Comparison of ENCODE assay signal across 19 cellular contexts in genomic region chr12:9163392-9163791, GRCh38. TPM values are rescaled to one million over a fixed set of nuclear protein-coding genes. Genes with fewer than 3 reads are reported as not detected.
DNase-seq lines count a peak whose midpoint lies in the region; ATAC-seq and TF ChIP-seq lines count a peak whose summit lies in the region.
"Had no signal": no experiment of that assay in that cellular context is flagged by ENCODE, and none has a peak within 500 bp of the region (broad histone marks: within the 10 kb centered on the region; RNA-seq: fewer than 3 reads in every experiment).

No MANE protein-coding gene starts in this region.

- TF ChIP-seq EP300 in Ishikawa (IDR thresholded peaks at IDR 0.05; ENCODE audit: borderline replicate concordance) = peak; percentile 40; the same call in 1 of the 2 replicates

- no peak overlapping the region for H3K4me3 ChIP-seq in ectodermal cell (ENCODE audit: insufficient read depth, low read depth, low read length)
- no peak overlapping the region for H3K4me3 ChIP-seq in SJCRH30
- no peak overlapping the region for H3K4me3 ChIP-seq in lower lobe of right lung

- TF ChIP-seq CTCF in lower lobe of right lung (IDR thresholded peaks at IDR 0.05) = no peak

- DNase-seq in left lobe of liver (ENCODE audit: low spot score) (no peak), pulmonary artery endothelial cell (ENCODE audit: low read depth, low spot score) (peak; percentile 94), SJCRH30 (no peak), lower lobe of right lung (no peak), SIG-M5 treated with dmso at 0.1 percent for 504 hours (lab: John Stamatoyannopoulos, UW; ENCODE audit: unreplicated experiment) (no peak)
- DNase-seq: CD8-positive, alpha-beta T cell; GOT3; Karpas-422; NCI-H1417; NCI-H2081; NCI-H510A treated with DMSO at 0.1 percent for 48 hours; SHP77 had no signal

- TF ChIP-seq RAD21 in Ishikawa (IDR thresholded peaks at IDR 0.05; ENCODE audit: low read depth) = no peak

- H3K27me3 ChIP-seq in ectodermal cell (ENCODE audit: control insufficient read depth, insufficient read depth, low read length, poor library complexity, severe bottlenecking) (no peaks in the 10 kb centered on the region), SJCRH30 (0 out of 2 replicates have a peak, but pooled peaks cover 5% of the 10 kb centered on the region), lower lobe of right lung (ENCODE audit: low read depth) (no peaks in the 10 kb centered on the region)

- H3K27ac ChIP-seq in ectodermal cell (ENCODE audit: insufficient read depth, low read depth, low read length, poor library complexity, severe bottlenecking) (peak overlapping the region; percentile 53), SJCRH30 (no peak overlapping the region), lower lobe of right lung (no peak overlapping the region)

- no peaks in the 10 kb centered on the region for H3K9me3 ChIP-seq in ectodermal cell (ENCODE audit: control insufficient read depth, low read length)
- H3K9me3 ChIP-seq in SJCRH30 (replicated peaks) = no peaks in the 10 kb centered on the region
- H3K9me3 ChIP-seq in lower lobe of right lung = no peaks in the 10 kb centered on the region

- H3K4me1 ChIP-seq in ectodermal cell (ENCODE audit: control insufficient read depth, insufficient read depth, low read length) (peaks cover 7% of the 10 kb centered on the region), SJCRH30 (no peaks in the 10 kb centered on the region), lower lobe of right lung (no peaks in the 10 kb centered on the region)

- ATAC-seq in left lobe of liver (peak; percentile 46), lower lobe of right lung (no peak), HG03095 (IDR thresholded peaks at IDR 0.05; ENCODE audit: unreplicated experiment) (no peak)
- ATAC-seq: CD8-positive, alpha-beta T cell; Panc1 had no signal

- intact Hi-C loops in lower lobe of right lung (cut with DNase I) = no loop called here

- H3K36me3 ChIP-seq in ectodermal cell (ENCODE audit: control insufficient read depth, insufficient read depth, low read length) = no peaks in the 10 kb centered on the region
- no peaks in the 10 kb centered on the region for H3K36me3 ChIP-seq in SJCRH30
- no peaks in the 10 kb centered on the region for H3K36me3 ChIP-seq in lower lobe of right lung

- 83 to 93% methylated on average over 5 of the region's 5 CpGs for WGBS in ectodermal cell, 2 experiments

TF ChIP-seq in Ishikawa, 13 proteins besides CTCF, POLR2A, EP300 and RAD21:
- TF ChIP-seq TEAD4 (IDR thresholded peaks at IDR 0.05) (peak; percentile 50), CREB1 (IDR thresholded peaks at IDR 0.05; ENCODE audit: low read depth) (no peak)

RNA-seq across cellular contexts. Expression of gene PZP, which starts 44.8 kb away (rescaled TPM):
- not detected for polyA plus RNA-seq in ectodermal cell (2013, experiment 1 of 4)
- not detected for polyA plus RNA-seq in ectodermal cell (2013, experiment 2 of 4)
- not detected for polyA plus RNA-seq in ectodermal cell (2013, experiment 3 of 4)
- not detected for polyA plus RNA-seq in ectodermal cell (2013, experiment 4 of 4)
- 0.70 TPM for total RNA-seq in left lobe of liver
- 0.14 and 0.40 TPM in 2 replicates for total RNA-seq in pulmonary artery endothelial cell
- not detected in 2 replicates for total RNA-seq in SJCRH30 (2014; rRNA removed; shearing (Covaris generic))
- 2.7 TPM for total RNA-seq in lower lobe of right lung
- total RNA-seq: CD8-positive, alpha-beta T cell; Daoy had no signal
- polyA plus RNA-seq: AG04450, BJ had no signal

RNA-seq across cellular contexts. Expression of gene A2M, which starts 47.7 kb away (rescaled TPM):
- 1.8 TPM for polyA plus RNA-seq in ectodermal cell (2013, experiment 1 of 4)
- 3.1 TPM for polyA plus RNA-seq in ectodermal cell (2013, experiment 2 of 4)
- polyA plus RNA-seq in ectodermal cell (2013, experiment 3 of 4) = 5.2 TPM
- polyA plus RNA-seq in ectodermal cell (2013, experiment 4 of 4) = 10.8 TPM
- total RNA-seq in left lobe of liver (915 TPM), pulmonary artery endothelial cell (0.63 and 1.4 TPM in 2 replicates), lower lobe of right lung (1,832 TPM)
- 0.33 and 0.87 TPM in 2 replicates for total RNA-seq in SJCRH30 (2014; rRNA removed; shearing (Covaris generic))
- total RNA-seq: CD8-positive, alpha-beta T cell; Daoy had no signal

Comparison
In these comparisons a context has a peak if more than half of its experiments do, and no peak if none do; other contexts are left out.
1. RNA of gene A2M, which starts 47.7 kb away (total RNA-seq): 1,832 TPM in lower lobe of right lung (single experiment) and 915 TPM in left lobe of liver (single experiment); 0.63 to 1.4 TPM in pulmonary artery endothelial cell and 0.33 to 0.87 TPM in SJCRH30; every median in the first group is over 100 times any median in the second.